1 cellular context compared by ENCODE assay signal in the genomic region with DNA sequence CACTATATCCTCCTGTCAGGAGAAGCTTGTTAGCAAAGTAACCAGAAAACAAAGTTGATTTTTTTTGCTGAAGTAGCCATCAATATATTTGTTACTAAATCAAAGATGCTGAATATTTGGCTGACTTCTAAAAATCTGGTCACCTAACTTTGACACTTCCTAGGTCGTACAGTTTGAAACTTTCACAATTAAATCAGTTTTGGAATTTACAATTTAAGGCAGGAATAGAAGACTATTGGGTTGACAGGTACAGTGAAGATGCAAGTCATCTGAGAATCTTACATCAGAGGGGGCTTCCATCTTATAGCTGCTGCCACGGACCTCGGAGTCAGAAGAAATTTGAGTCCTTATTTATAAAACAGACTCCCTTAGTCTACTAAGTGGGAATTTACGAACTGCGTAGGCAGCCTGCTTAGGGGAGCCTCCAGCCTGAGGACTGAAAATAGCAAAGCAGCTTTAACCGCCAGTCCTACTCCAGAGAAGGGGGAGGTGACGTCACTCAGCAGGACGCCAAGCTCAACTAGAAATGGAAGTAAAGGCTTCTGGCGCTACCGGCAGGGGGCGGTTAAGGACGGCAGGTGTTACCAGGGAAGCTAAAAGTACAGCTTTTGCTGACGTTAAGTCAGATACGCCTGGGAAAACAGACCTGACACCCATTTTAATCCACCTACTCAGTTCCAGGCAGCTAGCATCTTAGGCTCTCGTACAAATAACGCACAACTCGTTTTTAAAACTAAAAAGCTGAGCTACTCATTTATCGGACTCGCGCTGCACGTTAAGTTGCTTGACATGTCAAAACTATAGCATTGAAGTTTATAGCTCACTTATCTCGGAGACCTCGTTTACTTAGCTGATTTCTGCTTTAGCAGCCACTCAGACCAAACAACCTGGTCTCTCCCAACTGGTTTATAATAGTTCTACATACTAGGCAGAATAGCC.
TF ChIP-seq lines count a peak whose summit lies in the region.

No MANE protein-coding gene starts in this region.

TF ChIP-seq in HepG2, 621 proteins besides CTCF, POLR2A, EP300 and RAD21 (continued from another document and continues in another):
- TF ChIP-seq, protein P1, sequence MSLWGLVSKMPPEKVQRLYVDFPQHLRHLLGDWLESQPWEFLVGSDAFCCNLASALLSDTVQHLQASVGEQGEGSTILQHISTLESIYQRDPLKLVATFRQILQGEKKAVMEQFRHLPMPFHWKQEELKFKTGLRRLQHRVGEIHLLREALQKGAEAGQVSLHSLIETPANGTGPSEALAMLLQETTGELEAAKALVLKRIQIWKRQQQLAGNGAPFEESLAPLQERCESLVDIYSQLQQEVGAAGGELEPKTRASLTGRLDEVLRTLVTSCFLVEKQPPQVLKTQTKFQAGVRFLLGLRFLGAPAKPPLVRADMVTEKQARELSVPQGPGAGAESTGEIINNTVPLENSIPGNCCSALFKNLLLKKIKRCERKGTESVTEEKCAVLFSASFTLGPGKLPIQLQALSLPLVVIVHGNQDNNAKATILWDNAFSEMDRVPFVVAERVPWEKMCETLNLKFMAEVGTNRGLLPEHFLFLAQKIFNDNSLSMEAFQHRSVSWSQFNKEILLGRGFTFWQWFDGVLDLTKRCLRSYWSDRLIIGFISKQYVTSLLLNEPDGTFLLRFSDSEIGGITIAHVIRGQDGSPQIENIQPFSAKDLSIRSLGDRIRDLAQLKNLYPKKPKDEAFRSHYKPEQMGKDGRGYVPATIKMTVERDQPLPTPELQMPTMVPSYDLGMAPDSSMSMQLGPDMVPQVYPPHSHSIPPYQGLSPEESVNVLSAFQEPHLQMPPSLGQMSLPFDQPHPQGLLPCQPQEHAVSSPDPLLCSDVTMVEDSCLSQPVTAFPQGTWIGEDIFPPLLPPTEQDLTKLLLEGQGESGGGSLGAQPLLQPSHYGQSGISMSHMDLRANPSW (CRISPR knock-in tag; IDR thresholded peaks at IDR 0.05; ENCODE audit: borderline replicate concordance): 0 out of 2 replicates have a peak, but pooled peaks have one; percentile 65
- TF ChIP-seq ZMYM4 (CRISPR knock-in tag; IDR thresholded peaks at IDR 0.05) (peak; percentile 75), TEAD3 (CRISPR knock-in tag; optimal IDR thresholded peaks at IDR 0.05; ENCODE audit: borderline replicate concordance) (peak; percentile 24), PAWR (CRISPR knock-in tag; IDR thresholded peaks at IDR 0.05; ENCODE audit: borderline replicate concordance) (no peak), JUN (CRISPR knock-in tag; IDR thresholded peaks at IDR 0.05) (peak; percentile 87; the same call in 1 of the 2 replicates), ZNF451 (CRISPR knock-in tag; IDR thresholded peaks at IDR 0.05) (no peak), MIXL1 (CRISPR knock-in tag; IDR thresholded peaks at IDR 0.05) (peak; percentile 40; the same call in 1 of the 2 replicates), RFX5 (IDR thresholded peaks at IDR 0.05; ENCODE audit: low read depth, low read length) (peak; percentile 87), MYNN (CRISPR knock-in tag; IDR thresholded peaks at IDR 0.05; ENCODE audit: low read depth) (no peak; the same call in 1 of the 2 replicates), ZNF629 (CRISPR knock-in tag; conservative IDR thresholded peaks at IDR 0.05) (no peak), MED1 (CRISPR knock-in tag; IDR thresholded peaks at IDR 0.05) (peak; percentile 62), ZNF331 (CRISPR knock-in tag; IDR thresholded peaks at IDR 0.05) (peak; percentile 56; the same call in 1 of the 2 replicates), ZSCAN25 (CRISPR knock-in tag; IDR thresholded peaks at IDR 0.05) (0 out of 2 replicates have a peak, but pooled peaks have one; percentile 6), JUNB (CRISPR knock-in tag; IDR thresholded peaks at IDR 0.05; ENCODE audit: borderline replicate concordance) (0 out of 2 replicates have a peak, but pooled peaks have one; percentile 30), CBX1 (IDR thresholded peaks at IDR 0.05; ENCODE audit: low read depth) (no peak), KDM2A (CRISPR knock-in tag; IDR thresholded peaks at IDR 0.05; ENCODE audit: borderline replicate concordance, low read depth) (peak; percentile 82), FOXM1 (CRISPR knock-in tag; IDR thresholded peaks at IDR 0.05) (0 out of 2 replicates have a peak, but pooled peaks have one; percentile 4), ZKSCAN1 (IDR thresholded peaks at IDR 0.05; ENCODE audit: low read length) (peak; percentile 74; the same call in 1 of the 2 replicates), PHF8 (CRISPR knock-in tag; IDR thresholded peaks at IDR 0.05) (no peak; the same call in 1 of the 2 replicates), KDM1A (CRISPR knock-in tag; IDR thresholded peaks at IDR 0.05) (0 out of 2 replicates have a peak, but pooled peaks have one; percentile 19), ZNF44 (CRISPR knock-in tag; IDR thresholded peaks at IDR 0.05) (peak; percentile 48; the same call in 1 of the 2 replicates), HDAC2 (CRISPR knock-in tag; IDR thresholded peaks at IDR 0.05) (peak; percentile 52; the same call in 1 of the 2 replicates), SRF (IDR thresholded peaks at IDR 0.05; ENCODE audit: low read depth, low read length) (peak; percentile 72; the same call in 1 of the 2 replicates), ATF1 (CRISPR knock-in tag; IDR thresholded peaks at IDR 0.05) (peak; percentile 88)
- TF ChIP-seq, protein P2, sequence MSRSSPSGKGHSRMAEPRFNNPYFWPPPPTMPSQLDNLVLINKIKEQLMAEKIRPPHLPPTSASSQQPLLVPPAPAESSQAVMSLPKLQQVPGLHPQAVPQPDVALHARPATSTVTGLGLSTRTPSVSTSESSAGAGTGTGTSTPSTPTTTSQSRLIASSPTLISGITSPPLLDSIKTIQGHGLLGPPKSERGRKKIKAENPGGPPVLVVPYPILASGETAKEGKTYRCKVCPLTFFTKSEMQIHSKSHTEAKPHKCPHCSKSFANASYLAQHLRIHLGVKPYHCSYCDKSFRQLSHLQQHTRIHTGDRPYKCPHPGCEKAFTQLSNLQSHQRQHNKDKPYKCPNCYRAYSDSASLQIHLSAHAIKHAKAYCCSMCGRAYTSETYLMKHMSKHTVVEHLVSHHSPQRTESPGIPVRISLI (CRISPR knock-in tag; IDR thresholded peaks at IDR 0.05; ENCODE audit: borderline replicate concordance): no peak
- TF ChIP-seq, protein P3, sequence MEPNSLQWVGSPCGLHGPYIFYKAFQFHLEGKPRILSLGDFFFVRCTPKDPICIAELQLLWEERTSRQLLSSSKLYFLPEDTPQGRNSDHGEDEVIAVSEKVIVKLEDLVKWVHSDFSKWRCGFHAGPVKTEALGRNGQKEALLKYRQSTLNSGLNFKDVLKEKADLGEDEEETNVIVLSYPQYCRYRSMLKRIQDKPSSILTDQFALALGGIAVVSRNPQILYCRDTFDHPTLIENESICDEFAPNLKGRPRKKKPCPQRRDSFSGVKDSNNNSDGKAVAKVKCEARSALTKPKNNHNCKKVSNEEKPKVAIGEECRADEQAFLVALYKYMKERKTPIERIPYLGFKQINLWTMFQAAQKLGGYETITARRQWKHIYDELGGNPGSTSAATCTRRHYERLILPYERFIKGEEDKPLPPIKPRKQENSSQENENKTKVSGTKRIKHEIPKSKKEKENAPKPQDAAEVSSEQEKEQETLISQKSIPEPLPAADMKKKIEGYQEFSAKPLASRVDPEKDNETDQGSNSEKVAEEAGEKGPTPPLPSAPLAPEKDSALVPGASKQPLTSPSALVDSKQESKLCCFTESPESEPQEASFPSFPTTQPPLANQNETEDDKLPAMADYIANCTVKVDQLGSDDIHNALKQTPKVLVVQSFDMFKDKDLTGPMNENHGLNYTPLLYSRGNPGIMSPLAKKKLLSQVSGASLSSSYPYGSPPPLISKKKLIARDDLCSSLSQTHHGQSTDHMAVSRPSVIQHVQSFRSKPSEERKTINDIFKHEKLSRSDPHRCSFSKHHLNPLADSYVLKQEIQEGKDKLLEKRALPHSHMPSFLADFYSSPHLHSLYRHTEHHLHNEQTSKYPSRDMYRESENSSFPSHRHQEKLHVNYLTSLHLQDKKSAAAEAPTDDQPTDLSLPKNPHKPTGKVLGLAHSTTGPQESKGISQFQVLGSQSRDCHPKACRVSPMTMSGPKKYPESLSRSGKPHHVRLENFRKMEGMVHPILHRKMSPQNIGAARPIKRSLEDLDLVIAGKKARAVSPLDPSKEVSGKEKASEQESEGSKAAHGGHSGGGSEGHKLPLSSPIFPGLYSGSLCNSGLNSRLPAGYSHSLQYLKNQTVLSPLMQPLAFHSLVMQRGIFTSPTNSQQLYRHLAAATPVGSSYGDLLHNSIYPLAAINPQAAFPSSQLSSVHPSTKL (CRISPR knock-in tag; IDR thresholded peaks at IDR 0.05): peak; percentile 65
- TF ChIP-seq, protein P4, sequence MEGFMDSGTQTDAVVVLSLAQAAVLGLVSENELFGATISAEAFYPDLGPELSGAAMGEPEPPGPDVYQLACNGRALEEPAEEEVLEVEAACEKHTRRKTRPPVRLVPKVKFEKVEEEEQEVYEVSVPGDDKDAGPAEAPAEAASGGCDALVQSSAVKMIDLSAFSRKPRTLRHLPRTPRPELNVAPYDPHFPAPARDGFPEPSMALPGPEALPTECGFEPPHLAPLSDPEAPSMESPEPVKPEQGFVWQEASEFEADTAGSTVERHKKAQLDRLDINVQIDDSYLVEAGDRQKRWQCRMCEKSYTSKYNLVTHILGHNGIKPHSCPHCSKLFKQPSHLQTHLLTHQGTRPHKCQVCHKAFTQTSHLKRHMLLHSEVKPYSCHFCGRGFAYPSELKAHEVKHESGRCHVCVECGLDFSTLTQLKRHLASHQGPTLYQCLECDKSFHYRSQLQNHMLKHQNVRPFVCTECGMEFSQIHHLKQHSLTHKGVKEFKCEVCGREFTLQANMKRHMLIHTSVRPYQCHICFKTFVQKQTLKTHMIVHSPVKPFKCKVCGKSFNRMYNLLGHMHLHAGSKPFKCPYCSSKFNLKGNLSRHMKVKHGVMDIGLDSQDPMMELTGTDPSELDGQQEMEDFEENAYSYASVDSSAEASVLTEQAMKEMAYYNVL (CRISPR knock-in tag; IDR thresholded peaks at IDR 0.05; ENCODE audit: borderline replicate concordance): 0 out of 2 replicates have a peak, but pooled peaks have one; percentile 30
- TF ChIP-seq, protein P5, sequence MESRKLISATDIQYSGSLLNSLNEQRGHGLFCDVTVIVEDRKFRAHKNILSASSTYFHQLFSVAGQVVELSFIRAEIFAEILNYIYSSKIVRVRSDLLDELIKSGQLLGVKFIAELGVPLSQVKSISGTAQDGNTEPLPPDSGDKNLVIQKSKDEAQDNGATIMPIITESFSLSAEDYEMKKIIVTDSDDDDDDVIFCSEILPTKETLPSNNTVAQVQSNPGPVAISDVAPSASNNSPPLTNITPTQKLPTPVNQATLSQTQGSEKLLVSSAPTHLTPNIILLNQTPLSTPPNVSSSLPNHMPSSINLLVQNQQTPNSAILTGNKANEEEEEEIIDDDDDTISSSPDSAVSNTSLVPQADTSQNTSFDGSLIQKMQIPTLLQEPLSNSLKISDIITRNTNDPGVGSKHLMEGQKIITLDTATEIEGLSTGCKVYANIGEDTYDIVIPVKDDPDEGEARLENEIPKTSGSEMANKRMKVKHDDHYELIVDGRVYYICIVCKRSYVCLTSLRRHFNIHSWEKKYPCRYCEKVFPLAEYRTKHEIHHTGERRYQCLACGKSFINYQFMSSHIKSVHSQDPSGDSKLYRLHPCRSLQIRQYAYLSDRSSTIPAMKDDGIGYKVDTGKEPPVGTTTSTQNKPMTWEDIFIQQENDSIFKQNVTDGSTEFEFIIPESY (CRISPR knock-in tag; IDR thresholded peaks at IDR 0.05): peak; percentile 85
- TF ChIP-seq, protein P6, sequence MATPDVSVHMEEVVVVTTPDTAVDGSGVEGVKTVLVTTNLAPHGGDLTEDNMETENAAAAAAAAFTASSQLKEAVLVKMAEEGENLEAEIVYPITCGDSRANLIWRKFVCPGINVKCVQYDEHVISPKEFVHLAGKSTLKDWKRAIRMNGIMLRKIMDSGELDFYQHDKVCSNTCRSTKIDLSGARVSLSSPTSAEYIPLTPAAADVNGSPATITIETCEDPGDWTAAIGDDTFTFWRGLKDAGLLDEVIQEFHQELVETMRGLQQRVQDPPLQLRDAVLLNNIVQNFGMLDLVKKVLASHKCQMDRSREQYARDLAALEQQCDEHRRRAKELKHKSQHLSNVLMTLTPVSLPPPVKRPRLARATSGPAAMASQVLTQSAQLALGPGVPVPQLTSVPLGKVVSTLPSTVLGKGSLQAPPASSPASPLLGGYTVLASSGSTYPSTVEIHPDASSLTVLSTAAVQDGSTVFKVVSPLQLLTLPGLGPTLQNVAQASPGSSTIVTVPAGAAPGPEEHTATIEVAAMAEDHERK (CRISPR knock-in tag; IDR thresholded peaks at IDR 0.05; ENCODE audit: low read depth): no peak
- TF ChIP-seq, protein P7, sequence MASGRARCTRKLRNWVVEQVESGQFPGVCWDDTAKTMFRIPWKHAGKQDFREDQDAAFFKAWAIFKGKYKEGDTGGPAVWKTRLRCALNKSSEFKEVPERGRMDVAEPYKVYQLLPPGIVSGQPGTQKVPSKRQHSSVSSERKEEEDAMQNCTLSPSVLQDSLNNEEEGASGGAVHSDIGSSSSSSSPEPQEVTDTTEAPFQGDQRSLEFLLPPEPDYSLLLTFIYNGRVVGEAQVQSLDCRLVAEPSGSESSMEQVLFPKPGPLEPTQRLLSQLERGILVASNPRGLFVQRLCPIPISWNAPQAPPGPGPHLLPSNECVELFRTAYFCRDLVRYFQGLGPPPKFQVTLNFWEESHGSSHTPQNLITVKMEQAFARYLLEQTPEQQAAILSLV (CRISPR knock-in tag; IDR thresholded peaks at IDR 0.05; ENCODE audit: borderline replicate concordance): peak; percentile 62; the same call in 1 of the 2 replicates
- TF ChIP-seq, protein P8, sequence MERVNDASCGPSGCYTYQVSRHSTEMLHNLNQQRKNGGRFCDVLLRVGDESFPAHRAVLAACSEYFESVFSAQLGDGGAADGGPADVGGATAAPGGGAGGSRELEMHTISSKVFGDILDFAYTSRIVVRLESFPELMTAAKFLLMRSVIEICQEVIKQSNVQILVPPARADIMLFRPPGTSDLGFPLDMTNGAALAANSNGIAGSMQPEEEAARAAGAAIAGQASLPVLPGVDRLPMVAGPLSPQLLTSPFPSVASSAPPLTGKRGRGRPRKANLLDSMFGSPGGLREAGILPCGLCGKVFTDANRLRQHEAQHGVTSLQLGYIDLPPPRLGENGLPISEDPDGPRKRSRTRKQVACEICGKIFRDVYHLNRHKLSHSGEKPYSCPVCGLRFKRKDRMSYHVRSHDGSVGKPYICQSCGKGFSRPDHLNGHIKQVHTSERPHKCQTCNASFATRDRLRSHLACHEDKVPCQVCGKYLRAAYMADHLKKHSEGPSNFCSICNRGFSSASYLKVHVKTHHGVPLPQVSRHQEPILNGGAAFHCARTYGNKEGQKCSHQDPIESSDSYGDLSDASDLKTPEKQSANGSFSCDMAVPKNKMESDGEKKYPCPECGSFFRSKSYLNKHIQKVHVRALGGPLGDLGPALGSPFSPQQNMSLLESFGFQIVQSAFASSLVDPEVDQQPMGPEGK (CRISPR knock-in tag; IDR thresholded peaks at IDR 0.05): peak; percentile 52
- TF ChIP-seq, protein P9, sequence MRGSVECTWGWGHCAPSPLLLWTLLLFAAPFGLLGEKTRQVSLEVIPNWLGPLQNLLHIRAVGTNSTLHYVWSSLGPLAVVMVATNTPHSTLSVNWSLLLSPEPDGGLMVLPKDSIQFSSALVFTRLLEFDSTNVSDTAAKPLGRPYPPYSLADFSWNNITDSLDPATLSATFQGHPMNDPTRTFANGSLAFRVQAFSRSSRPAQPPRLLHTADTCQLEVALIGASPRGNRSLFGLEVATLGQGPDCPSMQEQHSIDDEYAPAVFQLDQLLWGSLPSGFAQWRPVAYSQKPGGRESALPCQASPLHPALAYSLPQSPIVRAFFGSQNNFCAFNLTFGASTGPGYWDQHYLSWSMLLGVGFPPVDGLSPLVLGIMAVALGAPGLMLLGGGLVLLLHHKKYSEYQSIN (CRISPR knock-in tag; IDR thresholded peaks at IDR 0.05; ENCODE audit: borderline replicate concordance): no peak
